8 cellular contexts compared by ENCODE assay signal in the genomic region with DNA sequence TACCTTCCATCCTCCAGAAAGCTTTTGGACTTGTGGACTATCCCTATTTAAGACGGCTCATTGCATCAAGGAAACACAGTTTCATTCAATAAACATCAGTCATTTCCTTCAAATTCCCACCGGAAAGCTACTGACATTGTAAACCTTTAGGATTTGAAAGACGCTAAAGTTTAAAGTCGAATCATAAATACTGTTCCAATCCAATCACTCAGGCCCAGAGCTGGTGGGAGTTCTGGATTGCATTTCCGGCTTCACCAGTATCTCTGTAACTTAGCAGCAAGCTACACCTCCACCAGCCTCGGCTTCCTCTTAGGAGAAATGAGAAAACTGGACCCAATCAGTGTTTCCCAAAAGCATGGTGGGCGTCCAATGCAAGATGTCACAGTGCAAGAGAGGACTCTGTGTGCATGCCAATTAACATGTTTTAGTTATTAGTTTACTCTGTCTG. TPM values are rescaled to one million over a fixed set of nuclear protein-coding genes. Genes with fewer than 3 reads are reported as not detected.
DNase-seq lines count a peak whose midpoint lies in the region; ATAC-seq and TF ChIP-seq lines count a peak whose summit lies in the region.

No MANE protein-coding gene starts in this region.

- H2AFZ ChIP-seq in PC-9: peak overlapping the region; percentile 91; the same call in 1 of the 2 replicates

- H3K4me3 ChIP-seq in GM08714 (ENCODE audit: low read length): peak overlapping the region; percentile 87; the same call in 1 of the 2 replicates
- H3K4me3 ChIP-seq in PC-9: peak overlapping the region; percentile 74

- no peaks in the 10 kb centered on the region for H4K20me1 ChIP-seq in PC-9 (ENCODE audit: insufficient read depth)

- H3K27me3 ChIP-seq in PC-9 (ENCODE audit: insufficient read depth, low read depth): no peaks in the 10 kb centered on the region

- CTCF ChIA-PET in PC-9 (lab: Charles Lee): interaction anchor here (0.6 to 1.0 kb wide), 2 partner anchors 145 to 1101 kb away, joined by 3 read pairs; no protein-coding TSS in a partner anchor

- H3K79me2 ChIP-seq in PC-9 (ENCODE audit: low read depth): peaks cover 53% of the 10 kb centered on the region

- H3K27me3 Mint-ChIP-seq in effector memory CD8-positive, alpha-beta T cell: no peaks in the 10 kb centered on the region
- no peaks in the 10 kb centered on the region for H3K27me3 Mint-ChIP-seq in nephron (ENCODE audit: low read depth)

- peak; percentile 41 to 55 for DNase-seq in PC-9
- no peak for DNase-seq in effector memory CD8-positive, alpha-beta T cell
- DNase-seq in NK-92 treated with Interleukin-12 subunit alpha and Interleukin-12 subunit beta, amount 100 ng/mL, for 24 hours (lab: John Stamatoyannopoulos, UW): no peak

- TSS peak; percentile 53 for BruUV-seq in PC-9 (replicated peaks; lab: Mats Ljungman, UMichigan)

- TF ChIP-seq CTCF in PC-9 (conservative IDR thresholded peaks at IDR 0.05): no peak
- TF ChIP-seq CTCF in nephron (IDR thresholded peaks at IDR 0.05; ENCODE audit: unreplicated experiment in 3 of 3): no peak

- H3K9me3 ChIP-seq in PC-9 (ENCODE audit: insufficient read depth, low read depth): no peaks in the 10 kb centered on the region

- peak overlapping the region; percentile 93 to 94 for H3K27ac Mint-ChIP-seq in effector memory CD8-positive, alpha-beta T cell
- peak overlapping the region; percentile 94 to 96 (median 96) for H3K27ac Mint-ChIP-seq in nephron

- no peaks in the 10 kb centered on the region for H3K9me2 ChIP-seq in PC-9 (ENCODE audit: insufficient read depth)

- H3K9me3 Mint-ChIP-seq in effector memory CD8-positive, alpha-beta T cell: no peaks in the 10 kb centered on the region
- no peaks in the 10 kb centered on the region for H3K9me3 Mint-ChIP-seq in nephron

- ATAC-seq in effector memory CD8-positive, alpha-beta T cell (replicated peaks): no peak
- ATAC-seq in GM21619 (IDR thresholded peaks at IDR 0.05; ENCODE audit: unreplicated experiment) (no peak), GM21526 (IDR thresholded peaks at IDR 0.05; ENCODE audit: low FRiP score, unreplicated experiment) (no peak), GM21529 (IDR thresholded peaks at IDR 0.05; ENCODE audit: unreplicated experiment) (no peak)

- H3K4me1 ChIP-seq in PC-9 (replicated peaks; ENCODE audit: insufficient read depth): peaks cover 42% of the 10 kb centered on the region

- H3K4me2 ChIP-seq in PC-9: peak overlapping the region; percentile 77

- peaks cover 41% of the 10 kb centered on the region for H3F3A ChIP-seq in PC-9 (ENCODE audit: insufficient read depth, low read depth)

- H3K36me3 ChIP-seq in PC-9 (ENCODE audit: low read depth): peaks cover 8% of the 10 kb centered on the region; the same call in 1 of the 2 replicates

- POLR2A ChIA-PET in PC-9 (lab: Charles Lee; ENCODE audit: unreplicated experiment): interaction anchor here (0.5 to 0.9 kb wide), 5 partner anchors 97 to 1371 kb away, joined by 3 to 14 read pairs (median 3); no protein-coding TSS in a partner anchor

- intact Hi-C loops in PC-9 (cut with micrococcal nuclease; ENCODE audit: unreplicated experiment): loop anchor here (1.0 to 10.0 kb wide), 6 partner anchors 83 to 971 kb away; a partner anchor contains a TSS

- H3K27ac ChIP-seq in PC-9: peak overlapping the region; percentile 1; the same call in 1 of the 2 replicates

- H3K4me1 Mint-ChIP-seq in effector memory CD8-positive, alpha-beta T cell (ENCODE audit: low read depth in 2 of 2): peaks cover 42 to 46% of the 10 kb centered on the region in 2 donors
- H3K4me1 Mint-ChIP-seq in nephron: peaks cover 39% of the 10 kb centered on the region

- peak overlapping the region; percentile 93 to 96 for H3K4me3 Mint-ChIP-seq in effector memory CD8-positive, alpha-beta T cell
- peak overlapping the region; percentile 96 to 98 (median 97) for H3K4me3 Mint-ChIP-seq in nephron

- H3K36me3 Mint-ChIP-seq in effector memory CD8-positive, alpha-beta T cell (ENCODE audit: insufficient read depth): peaks cover 7% of the 10 kb centered on the region
- H3K36me3 Mint-ChIP-seq in nephron (ENCODE audit: low read depth): peaks cover 17% of the 10 kb centered on the region

RNA-seq across cellular contexts. Expression of a gene that starts 1.6 kb away (rescaled TPM):
- total RNA-seq in PC-9 (2021): 81.9 and 84.4 TPM in 2 replicates

RNA-seq across cellular contexts. Expression of a gene that starts 13.7 kb away (rescaled TPM):
- total RNA-seq in PC-9 (2021): 66.4 and 76.6 TPM in 2 replicates

Comparison
In these comparisons a context has a peak if more than half of its experiments do, and no peak if none do; other contexts are left out.
1. DNase-seq: peak in PC-9 (2 of 2); none in effector memory CD8-positive, alpha-beta T cell (0 of 3) and NK-92 treated with Interleukin-12 subunit alpha and Interleukin-12 subunit beta, amount 100 ng/mL, for 24 hours (single experiment).